In genomic region chr7:30049173-30049572, GRCh38 we compare ENCODE assay signal across 18 cellular contexts. TPM values are rescaled to one million over a fixed set of nuclear protein-coding genes. Genes with fewer than 3 reads are reported as not detected.
A peak's percentile ranks its signal among the peaks of the same experiment; 100 is the strongest.
DNase-seq lines count a peak whose midpoint lies in the region; ATAC-seq, FAIRE-seq and TF ChIP-seq lines count a peak whose summit lies in the region.
"Had no signal": no experiment of that assay in that cellular context is flagged by ENCODE, and none has a peak within 500 bp of the region (broad histone marks: within the 10 kb centered on the region; RNA-seq: fewer than 3 reads in every experiment).

No MANE protein-coding gene starts in this region.

- H3K27me3 ChIP-seq in liver (ENCODE audit: control insufficient read depth in 4 of 4, insufficient read depth in 4 of 4, low read length in 3 of 4) (no peaks in the 10 kb centered on the region), HepG2 (ENCODE audit: control insufficient read depth in 1 of 2, insufficient read depth in 2 of 2, low read length in 2 of 2) (no peaks in the 10 kb centered on the region), right lobe of liver (no peaks in the 10 kb centered on the region)
- H3K27me3 ChIP-seq: BLaER1 treated with 17β-estradiol and CSF1 and Interleukin-3, amounts not matched to agents 10 nM and 100 nM had no signal

- H3K9me3 ChIP-seq in liver (ENCODE audit: control insufficient read depth in 4 of 4, low read length in 3 of 4) (no peaks in the 10 kb centered on the region), HepG2 (ENCODE audit: low read length) (no peaks in the 10 kb centered on the region), right lobe of liver (no peaks in the 10 kb centered on the region)
- H3K9me3 ChIP-seq: A549; BLaER1 treated with 17β-estradiol and CSF1 and Interleukin-3, amounts not matched to agents 10 nM and 100 nM; Caco-2 had no signal

- no peak overlapping the region for H3K4me3 ChIP-seq in liver (ENCODE audit: low read depth in 1 of 3, low read length in 3 of 3)
- H3K4me3 ChIP-seq in HepG2 (replicated peaks in 1 of 3; ENCODE audit: insufficient read depth in 1 of 3, low read depth in 2 of 3, low read length in 3 of 3) = no peak overlapping the region
- no peak overlapping the region for H3K4me3 ChIP-seq in right lobe of liver
- H3K4me3 ChIP-seq: A549; BLaER1 treated with 17β-estradiol and CSF1 and Interleukin-3, amounts not matched to agents 10 nM and 100 nM had no signal

- H3K9ac ChIP-seq in liver (ENCODE audit: low read depth in 1 of 2, low read length in 2 of 2) = no peak overlapping the region
- H3K9ac ChIP-seq in HepG2 (ENCODE audit: insufficient read depth, low read depth, low read length) = no peak overlapping the region
- H3K9ac ChIP-seq: BLaER1 treated with 17β-estradiol and CSF1 and Interleukin-3, amounts not matched to agents 10 nM and 100 nM had no signal

- in situ Hi-C loops in HepG2 (cut with HindIII; ENCODE audit: extremely low pct_ligation_motif_present, low pct_unique_long_range_greater_than_20kb) = no loop called here

- no peak overlapping the region for H3K4me2 ChIP-seq in HepG2 (ENCODE audit: low read depth, low read length)
- H3K4me2 ChIP-seq: A549; BLaER1 treated with 17β-estradiol and CSF1 and Interleukin-3, amounts not matched to agents 10 nM and 100 nM had no signal

- no peak for ATAC-seq in HepG2
- ATAC-seq in right lobe of liver = peak; percentile 70 to 83 (median 80)
- ATAC-seq: A549; CD8-positive, alpha-beta T cell had no signal

- H3K79me2 ChIP-seq in HepG2 (ENCODE audit: insufficient read depth, low read length) = no peaks in the 10 kb centered on the region

- H3K4me1 ChIP-seq in liver (ENCODE audit: control insufficient read depth in 4 of 4, insufficient read depth in 4 of 4, low read length in 3 of 4) (peaks cover 3 to 27% (median 23%) of the 10 kb centered on the region in 4 donors), HepG2 (ENCODE audit: insufficient read depth, low read length) (no peaks in the 10 kb centered on the region), right lobe of liver (peaks cover 0 to 29% (median 7%) of the 10 kb centered on the region in 4 donors)
- H3K4me1 ChIP-seq: A549; BLaER1 treated with 17β-estradiol and CSF1 and Interleukin-3, amounts not matched to agents 10 nM and 100 nM; Caco-2 had no signal

- no peak for DNase-seq in HepG2 (ENCODE audit: low spot score)
- peak in 2 of 3 donors; percentile 58 to 59 for DNase-seq in right lobe of liver
- no peak for DNase-seq in NCI-H146 treated with DMSO at 0.1 percent for 48 hours (lab: John Stamatoyannopoulos, UW; ENCODE audit: unreplicated experiment)
- DNase-seq in Kasumi-1 (lab: John Stamatoyannopoulos, UW) = no peak
- DNase-seq: AML-193; Caco-2; Calu3; CD4-positive, alpha-beta T cell; CD8-positive, alpha-beta T cell; DMS79 treated with DMSO at 0.1 percent for 48 hours; GF-D8 had no signal

- TF ChIP-seq RAD21 in liver (IDR thresholded peaks at IDR 0.05) (no peak), HepG2 (CRISPR knock-in tag; IDR thresholded peaks at IDR 0.05) (no peak)

- H3K27ac ChIP-seq in liver (ENCODE audit: low read depth in 1 of 2, low read length in 2 of 2) (no peak overlapping the region), HepG2 (ENCODE audit: extremely low read length, insufficient read depth, low read length) (no peak overlapping the region), right lobe of liver (no peak overlapping the region)
- H3K27ac ChIP-seq: 22Rv1; A549; BLaER1 treated with 17β-estradiol and CSF1 and Interleukin-3, amounts not matched to agents 10 nM and 100 nM; C4-2B had no signal

- TF ChIP-seq EP300 in HepG2 (IDR thresholded peaks at IDR 0.05; ENCODE audit: low read depth in 2 of 2, low read length in 2 of 2) (no peak), HepG2 (CRISPR knock-in tag; IDR thresholded peaks at IDR 0.05; ENCODE audit: borderline replicate concordance) (no peak)

- no peaks in the 10 kb centered on the region for H4K20me1 ChIP-seq in HepG2 (ENCODE audit: insufficient read depth, low read length)
- H4K20me1 ChIP-seq: BLaER1 treated with 17β-estradiol and CSF1 and Interleukin-3, amounts not matched to agents 10 nM and 100 nM had no signal

- POLR2A ChIA-PET in HepG2 (lab: Yijun Ruan, JAX) = no interaction called here

- CTCF ChIA-PET in HepG2 (lab: Yijun Ruan, JAX; ENCODE audit: low intra/inter-chr PET ratio, low total read pairs) = no interaction called here

- H2AFZ ChIP-seq in HepG2 (ENCODE audit: low read length) = no peak overlapping the region

- intact Hi-C loops in HepG2 (cut with micrococcal nuclease; ENCODE audit: unreplicated experiment) = no loop called here
- intact Hi-C loops in right lobe of liver (cut with DNase I) = no loop called here

- TF ChIP-seq POLR2A in HepG2 (IDR thresholded peaks at IDR 0.05; ENCODE audit: insufficient read depth in 1 of 2, low read depth in 2 of 2, low read length in 2 of 2) (no peak), right lobe of liver (IDR thresholded peaks at IDR 0.05) (no peak)

- no peak for TF ChIP-seq CTCF in liver (IDR thresholded peaks at IDR 0.05; ENCODE audit: low read depth, low read length, missing input control)
- no peak for TF ChIP-seq CTCF in HepG2 (CRISPR knock-in tag; IDR thresholded peaks at IDR 0.05)
- TF ChIP-seq CTCF in right lobe of liver (IDR thresholded peaks at IDR 0.05) = no peak

- H3K36me3 ChIP-seq in liver (ENCODE audit: control insufficient read depth in 4 of 4, insufficient read depth in 3 of 4, low read depth in 1 of 4, low read length in 3 of 4) (peaks cover 0 to 6% (median 2%) of the 10 kb centered on the region in 4 donors), HepG2 (replicated peaks in 1 of 2; ENCODE audit: control insufficient read depth in 1 of 2, insufficient read depth in 2 of 2, low read length in 2 of 2) (peaks cover 25 to 68% of the 10 kb centered on the region in 2 experiments), right lobe of liver (peaks cover 0 to 6% (median 0%) of the 10 kb centered on the region in 4 donors)

- WGBS in liver = 54% methylated on average over 4 of the region's 4 CpGs
- WGBS in HepG2 (ENCODE audit: low lambda C conversion rate) = 98% methylated on average over 4 of the region's 4 CpGs
- WGBS in right lobe of liver (ENCODE audit: insufficient coverage, low coverage, low lambda C conversion rate, missing lambda C conversion rate) = 62% methylated on average over 4 of the region's 4 CpGs

- BruUV-seq in HepG2 (replicated peaks; lab: Mats Ljungman, UMichigan) = no TSS peak

- FAIRE-seq in HepG2 (lab: Jason Lieb, UNC) = no peak
- FAIRE-seq: A549, D721Med, G401.6 had no signal

RNA-seq across cellular contexts. Expression of gene PLEKHA8, which starts 21.0 kb away (rescaled TPM):
- 1 to 10 TPM; 3.0 to 5.4 TPM for total RNA-seq in liver
- 1 to 10 TPM; 1.0 to 1.8 TPM for polyA plus RNA-seq in liver
- 26.4 and 32.5 TPM in 2 replicates for total RNA-seq in HepG2 (2016; rRNA removed; fragmentation: Illumina TruSeq; extraction: Trizol)
- total RNA-seq in HepG2 (2016; cell fraction: cytosol; rRNA removed; fragmentation: Illumina TruSeq; extraction: Trizol; ENCODE audit: low read depth) = 9.2 and 11.0 TPM in 2 replicates
- total RNA-seq in HepG2 (2016; cell fraction: insoluble cytoplasmic fraction; rRNA removed; fragmentation: Illumina TruSeq; extraction: Trizol) = 22.6 and 30.8 TPM in 2 replicates
- 20.5 and 24.2 TPM in 2 replicates for total RNA-seq in HepG2 (2016; cell fraction: membrane; rRNA removed; fragmentation: Illumina TruSeq; extraction: Trizol)
- total RNA-seq in HepG2 (2016; cell fraction: nucleus; rRNA removed; fragmentation: Illumina TruSeq; extraction: Trizol) = 29.3 and 30.9 TPM in 2 replicates
- polyA plus RNA-seq in HepG2 (2011; rRNA removed) = 11.1 and 12.5 TPM in 2 replicates
- 4.8 and 7.6 TPM in 2 replicates for polyA plus RNA-seq in HepG2 (2011; cell fraction: cytosol; rRNA removed)
- polyA plus RNA-seq in HepG2 (2011; cell fraction: nucleus; rRNA removed) = 14.1 and 14.5 TPM in 2 replicates
- 12.0 and 14.3 TPM in 2 replicates for polyA plus RNA-seq in HepG2 (2012)
- 4.6 and 5.2 TPM in 2 replicates for polyA plus RNA-seq in HepG2 (2016; cell fraction: cytosol; fragmentation: Illumina TruSeq; extraction: Trizol; ENCODE audit: low read depth)
- polyA plus RNA-seq in HepG2 (2016; cell fraction: insoluble cytoplasmic fraction; fragmentation: Illumina TruSeq; extraction: Trizol; ENCODE audit: low read depth) = 20.6 and 20.9 TPM in 2 replicates
- polyA plus RNA-seq in HepG2 (2016; cell fraction: membrane; fragmentation: Illumina TruSeq; extraction: Trizol; ENCODE audit: low read depth) = 10.8 and 11.4 TPM in 2 replicates
- 18.0 and 18.2 TPM in 2 replicates for polyA plus RNA-seq in HepG2 (2016; cell fraction: nucleus; fragmentation: Illumina TruSeq; extraction: Trizol; ENCODE audit: insufficient read depth, low read depth)
- polyA minus RNA-seq in HepG2 (2011; rRNA and poly(A)+ RNA removed; ENCODE audit: low replicate concordance) = 4.2 and 13.4 TPM in 2 replicates
- 10.9 and 14.0 TPM in 2 replicates for polyA minus RNA-seq in HepG2 (2011; cell fraction: cytosol; rRNA and poly(A)+ RNA removed)
- 51.5 and 54.2 TPM in 2 replicates for polyA minus RNA-seq in HepG2 (2011; cell fraction: nucleus; rRNA and poly(A)+ RNA removed)
- 1 to 10 TPM; 2.7 to 8.1 (median 4.4) TPM for total RNA-seq in right lobe of liver

RNA-seq across cellular contexts. Expression of gene FKBP14, which starts 22.7 kb away (rescaled TPM):
- total RNA-seq in liver (1 to 10 TPM; 4.3 to 6.1 TPM), HepG2 (2016; rRNA removed; fragmentation: Illumina TruSeq; extraction: Trizol) (20.2 and 32.3 TPM in 2 replicates), right lobe of liver (1 to 10 TPM; 4.0 to 8.7 (median 5.2) TPM)
- polyA plus RNA-seq in liver (1 to 10 TPM; 2.6 to 2.7 TPM), HepG2 (2011; rRNA removed) (14.2 and 20.0 TPM in 2 replicates)
- 1.4 and 2.1 TPM in 2 replicates for total RNA-seq in HepG2 (2016; cell fraction: cytosol; rRNA removed; fragmentation: Illumina TruSeq; extraction: Trizol; ENCODE audit: low read depth)
- 24.8 and 33.7 TPM in 2 replicates for total RNA-seq in HepG2 (2016; cell fraction: insoluble cytoplasmic fraction; rRNA removed; fragmentation: Illumina TruSeq; extraction: Trizol)
- total RNA-seq in HepG2 (2016; cell fraction: membrane; rRNA removed; fragmentation: Illumina TruSeq; extraction: Trizol) = 6.5 and 7.2 TPM in 2 replicates
- 42.5 and 43.1 TPM in 2 replicates for total RNA-seq in HepG2 (2016; cell fraction: nucleus; rRNA removed; fragmentation: Illumina TruSeq; extraction: Trizol)
- polyA plus RNA-seq in HepG2 (2011; cell fraction: cytosol; rRNA removed) = 9.5 and 13.3 TPM in 2 replicates
- polyA plus RNA-seq in HepG2 (2011; cell fraction: nucleus; rRNA removed) = 3.2 and 4.0 TPM in 2 replicates
- polyA plus RNA-seq in HepG2 (2012) = 16.2 and 17.4 TPM in 2 replicates
- polyA plus RNA-seq in HepG2 (2016; cell fraction: cytosol; fragmentation: Illumina TruSeq; extraction: Trizol; ENCODE audit: low read depth) = 0.87 and 1.7 TPM in 2 replicates
- 14.3 and 18.2 TPM in 2 replicates for polyA plus RNA-seq in HepG2 (2016; cell fraction: insoluble cytoplasmic fraction; fragmentation: Illumina TruSeq; extraction: Trizol; ENCODE audit: low read depth)
- 3.0 and 3.7 TPM in 2 replicates for polyA plus RNA-seq in HepG2 (2016; cell fraction: membrane; fragmentation: Illumina TruSeq; extraction: Trizol; ENCODE audit: low read depth)
- 40.4 and 40.5 TPM in 2 replicates for polyA plus RNA-seq in HepG2 (2016; cell fraction: nucleus; fragmentation: Illumina TruSeq; extraction: Trizol; ENCODE audit: insufficient read depth, low read depth)
- 5.7 and 13.0 TPM in 2 replicates for polyA minus RNA-seq in HepG2 (2011; rRNA and poly(A)+ RNA removed; ENCODE audit: low replicate concordance)
- 12.8 TPM in 2 replicates for polyA minus RNA-seq in HepG2 (2011; cell fraction: cytosol; rRNA and poly(A)+ RNA removed)
- polyA minus RNA-seq in HepG2 (2011; cell fraction: nucleus; rRNA and poly(A)+ RNA removed) = 17.7 and 17.8 TPM in 2 replicates

RNA-seq across cellular contexts. Expression of gene SCRN1, which starts 59.6 kb away (rescaled TPM):
- total RNA-seq in liver = 1 to 10 TPM; 2.6 to 4.1 TPM
- 1 to 10 TPM; 1.1 to 1.3 TPM for polyA plus RNA-seq in liver
- 49.8 and 74.4 TPM in 2 replicates for total RNA-seq in HepG2 (2016; rRNA removed; fragmentation: Illumina TruSeq; extraction: Trizol)
- total RNA-seq in HepG2 (2016; cell fraction: cytosol; rRNA removed; fragmentation: Illumina TruSeq; extraction: Trizol; ENCODE audit: low read depth) = 4.9 and 6.1 TPM in 2 replicates
- total RNA-seq in HepG2 (2016; cell fraction: insoluble cytoplasmic fraction; rRNA removed; fragmentation: Illumina TruSeq; extraction: Trizol) = 49.7 and 72.4 TPM in 2 replicates
- total RNA-seq in HepG2 (2016; cell fraction: membrane; rRNA removed; fragmentation: Illumina TruSeq; extraction: Trizol) = 19.2 and 21.8 TPM in 2 replicates
- total RNA-seq in HepG2 (2016; cell fraction: nucleus; rRNA removed; fragmentation: Illumina TruSeq; extraction: Trizol) = 30.8 and 34.7 TPM in 2 replicates
- 43.2 and 45.5 TPM in 2 replicates for polyA plus RNA-seq in HepG2 (2011; rRNA removed)
- 34.6 and 50.4 TPM in 2 replicates for polyA plus RNA-seq in HepG2 (2011; cell fraction: cytosol; rRNA removed)
- polyA plus RNA-seq in HepG2 (2011; cell fraction: nucleus; rRNA removed) = 29.6 and 33.8 TPM in 2 replicates
- polyA plus RNA-seq in HepG2 (2012) = 54.8 and 60.8 TPM in 2 replicates
- polyA plus RNA-seq in HepG2 (2016; cell fraction: cytosol; fragmentation: Illumina TruSeq; extraction: Trizol; ENCODE audit: low read depth) = 2.6 and 2.8 TPM in 2 replicates
- 50.7 and 51.5 TPM in 2 replicates for polyA plus RNA-seq in HepG2 (2016; cell fraction: insoluble cytoplasmic fraction; fragmentation: Illumina TruSeq; extraction: Trizol; ENCODE audit: low read depth)
- polyA plus RNA-seq in HepG2 (2016; cell fraction: membrane; fragmentation: Illumina TruSeq; extraction: Trizol; ENCODE audit: low read depth) = 6.7 and 7.7 TPM in 2 replicates
- 29.8 and 32.4 TPM in 2 replicates for polyA plus RNA-seq in HepG2 (2016; cell fraction: nucleus; fragmentation: Illumina TruSeq; extraction: Trizol; ENCODE audit: insufficient read depth, low read depth)
- 7.8 and 87.3 TPM in 2 replicates for polyA minus RNA-seq in HepG2 (2011; rRNA and poly(A)+ RNA removed; ENCODE audit: low replicate concordance)
- polyA minus RNA-seq in HepG2 (2011; cell fraction: cytosol; rRNA and poly(A)+ RNA removed) = 58.2 and 64.4 TPM in 2 replicates
- 31.7 and 46.6 TPM in 2 replicates for polyA minus RNA-seq in HepG2 (2011; cell fraction: nucleus; rRNA and poly(A)+ RNA removed)
- total RNA-seq in right lobe of liver = 1 to 10 TPM; 1.3 to 2.9 (median 2.0) TPM

Comparison
In these comparisons a context has a peak if more than half of its experiments do, and no peak if none do; other contexts are left out.
1. DNase-seq: peak in right lobe of liver (2 of 3); none in HepG2 (single experiment), NCI-H146 treated with DMSO at 0.1 percent for 48 hours (single experiment) and Kasumi-1 (0 of 2).